In genomic region chr5:94693043-94693822, GRCh38 we compare ENCODE assay signal across 8 cellular contexts.
DNase-seq lines count a peak whose midpoint lies in the region; ATAC-seq, FAIRE-seq and TF ChIP-seq lines count a peak whose summit lies in the region.

No MANE protein-coding gene starts in this region.

- no peak overlapping the region for H3K14ac ChIP-seq in H1 (ENCODE audit: insufficient read length)
- no peak overlapping the region for H3K14ac ChIP-seq in neuronal stem cell (ENCODE audit: low read length)

- H3K4me3 ChIP-seq in ACC112 (ENCODE audit: low read depth, low read length) (no peak overlapping the region), H1 (ENCODE audit: extremely low read depth in 1 of 4, insufficient read depth in 2 of 4, low read depth in 3 of 4, low read length in 4 of 4) (no peak overlapping the region), neural cell (ENCODE audit: low read length) (peak overlapping the region; percentile 14), neuronal stem cell (ENCODE audit: low read length in 2 of 2) (no peak overlapping the region)

- TF ChIP-seq RAD21 in H1 (IDR thresholded peaks at IDR 0.05 in 1 of 2, conservative IDR thresholded peaks at IDR 0.05 in 1 of 2; ENCODE audit: low read depth in 2 of 2, low read length in 2 of 2) (peak; percentile 54 to 63), neural cell (conservative IDR thresholded peaks at IDR 0.05) (peak; percentile 86)

- H3K79me2 ChIP-seq in ACC112 (ENCODE audit: control insufficient read depth, insufficient read depth, low read length, unreplicated experiment) (no peaks in the 10 kb centered on the region), H1 (ENCODE audit: control insufficient read depth in 1 of 2, insufficient read depth in 2 of 2, low read length in 2 of 2) (no peaks in the 10 kb centered on the region), neural cell (replicated peaks; ENCODE audit: insufficient read depth, low read length) (peaks cover 4% of the 10 kb centered on the region)

- H3K18ac ChIP-seq in H1 (ENCODE audit: extremely low read depth, low read length) (no peak overlapping the region), neuronal stem cell (ENCODE audit: low read length) (no peak overlapping the region)

- H3K27me3 ChIP-seq in ACC112 (ENCODE audit: insufficient read depth, low read length) (no peaks in the 10 kb centered on the region), H1 (replicated peaks in 1 of 4; ENCODE audit: control insufficient read depth in 3 of 4, extremely low read depth in 1 of 4, insufficient read depth in 3 of 4, low read length in 3 of 4) (peaks cover 0 to 1% (median 0%) of the 10 kb centered on the region in 4 experiments; a peak in 1 of 7 replicates), neural cell (ENCODE audit: insufficient read depth, low read depth, low read length) (no peaks in the 10 kb centered on the region), neuronal stem cell (ENCODE audit: control insufficient read depth in 3 of 3, insufficient read depth in 3 of 3, low read depth in 1 of 3, low read length in 3 of 3) (no peaks in the 10 kb centered on the region)

- H4K20me1 ChIP-seq in H1 (replicated peaks in 1 of 2; ENCODE audit: control insufficient read depth in 1 of 2, insufficient read depth in 2 of 2, low read length in 2 of 2) (no peaks in the 10 kb centered on the region), neural cell (ENCODE audit: insufficient read depth) (no peaks in the 10 kb centered on the region)

- 81% methylated on average over 5 of the region's 5 CpGs; no CpG with 5 or more reads in 1 of the 2 experiments for WGBS in H1 (ENCODE audit: extremely low coverage in 1 of 2, insufficient coverage in 1 of 2, insufficient read length in 1 of 2, insufficient replicate concordance in 2 of 2, low coverage in 1 of 2, low lambda C conversion rate in 2 of 2, missing lambda C conversion rate in 1 of 2), 2 experiments
- no CpG with 5 or more reads among the region's 5 CpGs for WGBS in neuronal stem cell (ENCODE audit: extremely low coverage in 2 of 2, insufficient read length in 2 of 2, insufficient replicate concordance in 1 of 2), 2 donors

- no peak overlapping the region for H2AFZ ChIP-seq in ACC112 (ENCODE audit: low read length, unreplicated experiment)
- no peak overlapping the region for H2AFZ ChIP-seq in H1 (ENCODE audit: low read length)
- no peak overlapping the region for H2AFZ ChIP-seq in neural cell (ENCODE audit: low read depth, low read length)
- no peak overlapping the region for H2AFZ ChIP-seq in neuronal stem cell (ENCODE audit: low read length)

- no peaks in the 10 kb centered on the region for H3K9me2 ChIP-seq in neural cell (ENCODE audit: insufficient read depth, low read length)

- H3K4ac ChIP-seq in H1 (replicated peaks; ENCODE audit: insufficient read length, low read depth, low read length) (no peak overlapping the region), neuronal stem cell (ENCODE audit: low read length) (no peak overlapping the region)

- H4K8ac ChIP-seq in H1 (ENCODE audit: extremely low read depth, insufficient read depth, low read length) = no peak overlapping the region
- H4K8ac ChIP-seq in neuronal stem cell (ENCODE audit: low read depth, low read length) = no peak overlapping the region

- H2BK20ac ChIP-seq in H1 (ENCODE audit: low read length) = no peak overlapping the region

- no peak overlapping the region for H2BK5ac ChIP-seq in H1 (ENCODE audit: low read depth, low read length)
- H2BK5ac ChIP-seq in neuronal stem cell (ENCODE audit: low read length) = no peak overlapping the region

- H2AK5ac ChIP-seq in H1 (ENCODE audit: low read depth, low read length) (no peak overlapping the region), neuronal stem cell (ENCODE audit: low read depth, low read length) (no peak overlapping the region)

- H3K27ac ChIP-seq in ACC112 (ENCODE audit: low read depth, low read length) (peak overlapping the region; percentile 71), H1 (ENCODE audit: low read depth, low read length) (no peak overlapping the region), neural cell (ENCODE audit: low read length) (no peak overlapping the region), neuronal stem cell (replicated peaks; ENCODE audit: low read length) (no peak overlapping the region)

- ATAC-seq in HG03159 (IDR thresholded peaks at IDR 0.05; ENCODE audit: unreplicated experiment) (peak; percentile 68), GM21576 (IDR thresholded peaks at IDR 0.05; ENCODE audit: unreplicated experiment) (no peak)

- DNase-seq in NCI-H748 treated with DMSO at 0.1 percent for 48 hours (lab: John Stamatoyannopoulos, UW) (peak; percentile 54), H1 (ENCODE audit: low read depth in 1 of 2, low spot score in 2 of 2) (no peak), neuronal stem cell (ENCODE audit: low spot score) (no peak)

- H3K4me2 ChIP-seq in H1 (ENCODE audit: insufficient read depth in 1 of 2, low read depth in 2 of 2, low read length in 2 of 2) (no peak overlapping the region), neural cell (ENCODE audit: low read length) (no peak overlapping the region), neuronal stem cell (ENCODE audit: insufficient read depth, low read length, poor library complexity, severe bottlenecking) (no peak overlapping the region)

- CTCF ChIA-PET in H1 (lab: Charles Lee; ENCODE audit: partially characterized antibody) = interaction anchor here (0.6 to 1.3 kb wide), 8 partner anchors 16 to 606 kb away, joined by 3 to 5 read pairs (median 4); no protein-coding TSS in a partner anchor

- no peak for FAIRE-seq in H1 (lab: Jason Lieb, UNC)

- H2BK120ac ChIP-seq in H1 (replicated peaks; ENCODE audit: low read depth, low read length) (no peak overlapping the region), neuronal stem cell (ENCODE audit: low read depth, low read length) (no peak overlapping the region)

- H3K79me1 ChIP-seq in H1 (ENCODE audit: low read depth, low read length) (no peaks in the 10 kb centered on the region), neuronal stem cell (ENCODE audit: low read depth, low read length) (no peaks in the 10 kb centered on the region)

- TF ChIP-seq EP300 in H1 (IDR thresholded peaks at IDR 0.05; ENCODE audit: borderline replicate concordance in 1 of 2, low read depth in 2 of 2, low read length in 2 of 2) = no peak
- no peak for TF ChIP-seq EP300 in neural cell (conservative IDR thresholded peaks at IDR 0.05; ENCODE audit: poor library complexity, severe bottlenecking)

- H2BK15ac ChIP-seq in H1 (ENCODE audit: low read length) (no peak overlapping the region), neuronal stem cell (ENCODE audit: low read length) (no peak overlapping the region)

- H3K36me3 ChIP-seq in ACC112 (ENCODE audit: insufficient read depth, low read length) = peaks cover 9% of the 10 kb centered on the region; the same call in 1 of the 2 replicates
- peaks cover 0 to 35% (median 0%) of the 10 kb centered on the region in 4 experiments; a peak in 4 of 8 replicates for H3K36me3 ChIP-seq in H1 (ENCODE audit: control insufficient read depth in 2 of 4, insufficient read depth in 4 of 4, low read length in 3 of 4)
- H3K36me3 ChIP-seq in neural cell (ENCODE audit: insufficient read depth, low read length) = no peaks in the 10 kb centered on the region
- peaks cover 0 to 58% of the 10 kb centered on the region in 2 donors for H3K36me3 ChIP-seq in neuronal stem cell (replicated peaks in 1 of 2; ENCODE audit: control insufficient read depth in 2 of 2, insufficient read depth in 2 of 2, low read length in 2 of 2)

- no peak overlapping the region for H3K56ac ChIP-seq in H1 (replicated peaks; ENCODE audit: insufficient read length, low read depth, low read length)

- no peak overlapping the region for H4K5ac ChIP-seq in H1 (ENCODE audit: insufficient read length, low read depth, low read length)

- no peak overlapping the region for H3K23ac ChIP-seq in H1 (ENCODE audit: insufficient read length)
- no peak overlapping the region for H3K23ac ChIP-seq in neuronal stem cell (ENCODE audit: low read depth, low read length, poor library complexity)

- H2BK12ac ChIP-seq in H1 (ENCODE audit: low read depth, low read length) = no peak overlapping the region
- H2BK12ac ChIP-seq in neuronal stem cell (ENCODE audit: low read length) = no peak overlapping the region

- TF ChIP-seq CTCF in GM12872 (IDR thresholded peaks at IDR 0.05; ENCODE audit: insufficient read depth, low read depth, low read length) = peak; percentile 19; the same call in 1 of the 3 replicates
- TF ChIP-seq CTCF in H1 (IDR thresholded peaks at IDR 0.05; ENCODE audit: control extremely low read depth in 1 of 3, insufficient read depth in 1 of 3, low read depth in 1 of 3, low read length in 3 of 3) = peak in 2 of 3 experiments; percentile 11 to 46; a peak in 2 of 4 replicates
- peak; percentile 80 for TF ChIP-seq CTCF in neural cell (IDR thresholded peaks at IDR 0.05; ENCODE audit: poor library complexity, severe bottlenecking)

- peaks cover 34% of the 10 kb centered on the region for H3K4me1 ChIP-seq in ACC112 (ENCODE audit: control insufficient read depth, insufficient read depth, low read length, unreplicated experiment)
- no peaks in the 10 kb centered on the region for H3K4me1 ChIP-seq in H1 (replicated peaks in 1 of 4; ENCODE audit: control insufficient read depth in 3 of 4, insufficient read depth in 4 of 4, low read length in 3 of 4)
- peaks cover 2 to 39% of the 10 kb centered on the region in 2 donors for H3K4me1 ChIP-seq in neuronal stem cell (ENCODE audit: control insufficient read depth in 2 of 2, insufficient read depth in 1 of 2, low read depth in 1 of 2, low read length in 2 of 2)

- no peak for TF ChIP-seq POLR2A in H1 (IDR thresholded peaks at IDR 0.05; ENCODE audit: control extremely low read depth in 1 of 2, low read depth in 2 of 2, low read length in 2 of 2)

- no peaks in the 10 kb centered on the region for H3F3A ChIP-seq in neural cell (ENCODE audit: insufficient read depth, low read length, poor library complexity, severe bottlenecking)

- H4K91ac ChIP-seq in H1 (replicated peaks; ENCODE audit: insufficient read length, low read length) (no peak overlapping the region), neuronal stem cell (ENCODE audit: low read depth, low read length, poor library complexity) (no peak overlapping the region)

- POLR2A ChIA-PET in H1 (lab: Charles Lee; ENCODE audit: partially characterized antibody) = no interaction called here

- no peaks in the 10 kb centered on the region for H3K23me2 ChIP-seq in H1 (ENCODE audit: low read depth, low read length)

- no peaks in the 10 kb centered on the region for H3K9me3 ChIP-seq in H1 (ENCODE audit: insufficient read depth in 2 of 2, low read depth in 1 of 2, low read length in 1 of 2)
- H3K9me3 ChIP-seq in neural cell (ENCODE audit: low read length) = no peaks in the 10 kb centered on the region
- peaks cover 0 to 5% of the 10 kb centered on the region in 2 donors for H3K9me3 ChIP-seq in neuronal stem cell (replicated peaks in 1 of 2; ENCODE audit: control insufficient read depth in 2 of 2, insufficient read depth in 1 of 2, low read depth in 1 of 2, low read length in 2 of 2)

- no peak overlapping the region for H3K9ac ChIP-seq in H1 (replicated peaks in 1 of 4; ENCODE audit: extremely low read depth in 1 of 4, low read depth in 3 of 4, low read length in 3 of 4)
- H3K9ac ChIP-seq in neural cell (ENCODE audit: low read length) = no peak overlapping the region
- no peak overlapping the region for H3K9ac ChIP-seq in neuronal stem cell (ENCODE audit: low read depth, low read length, poor library complexity)

TF ChIP-seq in H1, 55 proteins besides CTCF, POLR2A, EP300 and RAD21 (continues in another document):
- no peak for TF ChIP-seq HDAC6 (IDR thresholded peaks at IDR 0.05; ENCODE audit: low read depth, low read length)

Comparison
In these comparisons a context has a peak if more than half of its experiments do, and no peak if none do; other contexts are left out.
1. CTCF ChIP-seq: peak in every context shown above with its lines; median percentile 80 in neural cell; 28 in H1; 19 in GM12872.